In genomic region chrX:21151051-21151450, GRCh38 we compare ENCODE assay signal across 18 cellular contexts.
DNase-seq lines count a peak whose midpoint lies in the region; ATAC-seq and TF ChIP-seq lines count a peak whose summit lies in the region.
"Had no signal": no experiment of that assay in that cellular context is flagged by ENCODE, and none has a peak within 500 bp of the region (broad histone marks: within the 10 kb centered on the region; RNA-seq: fewer than 3 reads in every experiment).

No MANE protein-coding gene starts in this region.

- TF ChIP-seq CTCF in right atrium auricular region (IDR thresholded peaks at IDR 0.05): no peak
- TF ChIP-seq CTCF in gastroesophageal sphincter (IDR thresholded peaks at IDR 0.05): no peak
- TF ChIP-seq CTCF in testis (IDR thresholded peaks at IDR 0.05): no peak
- no peak for TF ChIP-seq CTCF in foreskin fibroblast (IDR thresholded peaks at IDR 0.05; ENCODE audit: low read depth, low read length)

- H3K4me3 ChIP-seq in right atrium auricular region (no peak overlapping the region), gastroesophageal sphincter (no peak overlapping the region), testis (no peak overlapping the region), foreskin fibroblast (ENCODE audit: low read depth in 1 of 2, low read length in 2 of 2) (no peak overlapping the region)
- H3K4me3 ChIP-seq: BLaER1 treated with 17β-estradiol and CSF1 and Interleukin-3, amounts not matched to agents 10 nM and 100 nM; GM12878; GM23248; HAP-1 had no signal

- H3K4me1 ChIP-seq in right atrium auricular region: no peaks in the 10 kb centered on the region
- peaks cover 0 to 34% (median 0%) of the 10 kb centered on the region in 3 donors for H3K4me1 ChIP-seq in gastroesophageal sphincter
- no peaks in the 10 kb centered on the region for H3K4me1 ChIP-seq in testis
- H3K4me1 ChIP-seq: HAP-1 had no signal

- H3K27ac ChIP-seq in right atrium auricular region (no peak overlapping the region), gastroesophageal sphincter (peak overlapping the region in 3 of 4 donors; percentile 11 to 60 (median 38)), testis (no peak overlapping the region)
- H3K27ac ChIP-seq: 22Rv1; BLaER1 treated with 17β-estradiol and CSF1 and Interleukin-3, amounts not matched to agents 10 nM and 100 nM; GM23248; HL-60 had no signal

- WGBS in gastroesophageal sphincter (ENCODE audit: low coverage in 1 of 2), 2 donors: 25 to 38% methylated on average over 1 of the region's 1 CpG
- 27 to 31% methylated on average over 1 of the region's 1 CpG for WGBS in testis, 2 donors

- TF ChIP-seq POLR2A in gastroesophageal sphincter (IDR thresholded peaks at IDR 0.05) (no peak), testis (IDR thresholded peaks at IDR 0.05) (no peak)

- intact Hi-C loops in Right ventricle myocardium superior (cut with DNase I) (no loop called here), testis (cut with DNase I; ENCODE audit: low total_unique reads) (no loop called here)

- TF ChIP-seq EP300 in gastroesophageal sphincter (IDR thresholded peaks at IDR 0.05): no peak

- H3K27me3 ChIP-seq in right atrium auricular region: no peaks in the 10 kb centered on the region
- no peaks in the 10 kb centered on the region for H3K27me3 ChIP-seq in gastroesophageal sphincter
- no peaks in the 10 kb centered on the region for H3K27me3 ChIP-seq in testis
- H3K27me3 ChIP-seq: BLaER1 treated with 17β-estradiol and CSF1 and Interleukin-3, amounts not matched to agents 10 nM and 100 nM had no signal

- no peaks in the 10 kb centered on the region for H3K9me3 ChIP-seq in right atrium auricular region
- H3K9me3 ChIP-seq in gastroesophageal sphincter: no peaks in the 10 kb centered on the region
- H3K9me3 ChIP-seq in testis: no peaks in the 10 kb centered on the region
- H3K9me3 ChIP-seq: HAP-1 had no signal

- ATAC-seq in Right ventricle myocardium superior (ENCODE audit: poor library complexity): peak; percentile 34
- ATAC-seq in gastroesophageal sphincter: no peak
- no peak for ATAC-seq in GM21717 (IDR thresholded peaks at IDR 0.05; ENCODE audit: unreplicated experiment)
- ATAC-seq: CD8-positive, alpha-beta T cell; GM12878; HepG2 had no signal

- H3K36me3 ChIP-seq in right atrium auricular region: no peaks in the 10 kb centered on the region
- no peaks in the 10 kb centered on the region for H3K36me3 ChIP-seq in gastroesophageal sphincter
- no peaks in the 10 kb centered on the region for H3K36me3 ChIP-seq in testis (ENCODE audit: low read depth, missing control alignments)
- H3K36me3 ChIP-seq: BLaER1 treated with 17β-estradiol and CSF1 and Interleukin-3, amounts not matched to agents 10 nM and 100 nM; HAP-1 had no signal

- no peak for DNase-seq in Right ventricle myocardium superior
- DNase-seq in right atrium auricular region (ENCODE audit: low spot score): no peak
- DNase-seq in cerebellar cortex (ENCODE audit: low spot score): peak; percentile 87
- peak; percentile 15 for DNase-seq in testis
- DNase-seq in foreskin fibroblast: no peak
- no peak for DNase-seq in HPDE6-E6E7 (ENCODE audit: extremely low spot score)
- DNase-seq: Calu3; CD8-positive, alpha-beta T cell; DMS79 treated with DMSO at 0.1 percent for 48 hours; GM23248 had no signal

Comparison
In these comparisons a context has a peak if more than half of its experiments do, and no peak if none do; other contexts are left out.
1. DNase-seq: peak in cerebellar cortex (single experiment) and testis (single experiment); none in Right ventricle myocardium superior (single experiment), right atrium auricular region (single experiment), foreskin fibroblast (0 of 2) and HPDE6-E6E7 (single experiment).
2. H3K27ac ChIP-seq: peak in gastroesophageal sphincter (3 of 4); none in right atrium auricular region (0 of 2) and testis (0 of 2).